ENCODE assay signal across 8 cellular contexts in the genomic region with DNA sequence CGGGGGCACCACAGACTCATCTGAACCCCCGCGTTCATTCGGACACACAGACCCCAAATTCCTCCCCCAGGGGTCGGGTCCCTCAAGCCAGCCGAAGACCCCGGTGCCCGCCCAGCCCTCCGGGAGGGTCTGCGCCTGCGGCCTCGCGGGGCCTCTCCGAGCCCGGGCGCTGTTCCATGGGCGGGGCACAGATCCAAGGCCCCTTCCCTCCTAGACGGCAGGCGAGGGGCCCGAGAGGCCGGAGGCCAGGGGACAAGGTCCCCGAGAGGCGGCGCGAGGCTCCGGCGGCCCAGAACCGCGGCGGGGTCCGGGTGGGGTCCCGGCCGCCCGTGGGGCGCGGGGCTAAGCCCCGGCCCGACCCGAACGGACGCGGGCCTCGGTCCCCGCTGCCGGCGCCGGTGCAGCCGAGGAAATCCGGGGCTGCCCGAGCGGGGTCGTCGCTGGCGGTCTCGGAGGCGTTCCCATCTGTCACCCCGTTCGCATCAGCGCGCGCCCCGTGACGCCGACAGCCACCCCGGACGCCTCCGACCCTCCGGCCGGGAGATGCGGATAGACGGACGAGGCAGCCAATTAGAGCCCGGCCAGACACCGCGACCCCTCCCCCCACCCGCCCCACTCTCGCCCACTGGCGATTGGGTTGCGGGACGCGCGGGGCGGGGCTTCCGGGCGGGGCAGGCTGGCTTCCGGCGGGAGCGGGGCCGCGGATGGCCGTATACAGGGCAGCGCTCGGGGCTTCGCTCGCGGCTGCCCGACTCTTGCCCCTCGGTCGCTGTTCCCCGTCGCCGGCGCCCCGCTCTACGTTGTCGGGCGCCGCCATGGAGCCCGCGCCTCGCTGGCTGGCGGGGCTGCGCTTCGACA. TPM values are rescaled to one million over a fixed set of nuclear protein-coding genes. Genes with fewer than 3 reads are reported as not detected.
DNase-seq lines count a peak whose midpoint lies in the region; ATAC-seq and TF ChIP-seq lines count a peak whose summit lies in the region.

A gene with protein sequence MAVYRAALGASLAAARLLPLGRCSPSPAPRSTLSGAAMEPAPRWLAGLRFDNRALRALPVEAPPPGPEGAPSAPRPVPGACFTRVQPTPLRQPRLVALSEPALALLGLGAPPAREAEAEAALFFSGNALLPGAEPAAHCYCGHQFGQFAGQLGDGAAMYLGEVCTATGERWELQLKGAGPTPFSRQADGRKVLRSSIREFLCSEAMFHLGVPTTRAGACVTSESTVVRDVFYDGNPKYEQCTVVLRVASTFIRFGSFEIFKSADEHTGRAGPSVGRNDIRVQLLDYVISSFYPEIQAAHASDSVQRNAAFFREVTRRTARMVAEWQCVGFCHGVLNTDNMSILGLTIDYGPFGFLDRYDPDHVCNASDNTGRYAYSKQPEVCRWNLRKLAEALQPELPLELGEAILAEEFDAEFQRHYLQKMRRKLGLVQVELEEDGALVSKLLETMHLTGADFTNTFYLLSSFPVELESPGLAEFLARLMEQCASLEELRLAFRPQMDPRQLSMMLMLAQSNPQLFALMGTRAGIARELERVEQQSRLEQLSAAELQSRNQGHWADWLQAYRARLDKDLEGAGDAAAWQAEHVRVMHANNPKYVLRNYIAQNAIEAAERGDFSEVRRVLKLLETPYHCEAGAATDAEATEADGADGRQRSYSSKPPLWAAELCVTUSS (plus strand): TSS at position 679 of the 858 bp plus-strand sequence. CDS start 26 bp downstream, at position 705.

- H3K4me3 Mint-ChIP-seq in memory B cell, result peak within 1 kb of the TSS; percentile 84

- H3K9me3 Mint-ChIP-seq in memory B cell, result no peaks in the 10 kb centered on the region

- no peaks in the 10 kb centered on the region for H3K27me3 ChIP-seq in BJ (ENCODE audit: control insufficient read depth, insufficient read depth, low read length)
- H3K27me3 ChIP-seq in effector memory CD4-positive, alpha-beta T cell (replicated peaks; ENCODE audit: control insufficient read depth, insufficient read depth, low read length, poor library complexity, severe bottlenecking), result no peaks in the 10 kb centered on the region

- peaks cover 18% of the 10 kb centered on the region for H3K4me1 ChIP-seq in effector memory CD4-positive, alpha-beta T cell (ENCODE audit: control insufficient read depth, insufficient read depth, low read length, poor library complexity, severe bottlenecking)

- H3K27ac Mint-ChIP-seq in memory B cell, result peak within 1 kb of the TSS; percentile 85

- POLR2A ChIA-PET in BJ (lab: Charles Lee), result no interaction called here
- POLR2A ChIA-PET in activated CD8-positive, alpha-beta memory T cell treated with anti-CD3 and anti-CD28 coated beads for 36 hours (lab: Charles Lee), result interaction anchor here (1.0 to 1.2 kb wide), 2 partner anchors 10 to 14 kb away, joined by 3 to 7 read pairs; no protein-coding TSS in a partner anchor

- H3K4me3 ChIP-seq in BJ (ENCODE audit: low read depth, low read length), result peak within 1 kb of the TSS; percentile 61
- peak within 1 kb of the TSS; percentile 59 for H3K4me3 ChIP-seq in effector memory CD4-positive, alpha-beta T cell (ENCODE audit: insufficient read depth, low read depth, low read length, poor library complexity, severe bottlenecking)

- H3K36me3 ChIP-seq in BJ (ENCODE audit: control insufficient read depth, insufficient read depth, low read length), result peaks cover 16% of the 10 kb centered on the region
- H3K36me3 ChIP-seq in effector memory CD4-positive, alpha-beta T cell (ENCODE audit: control insufficient read depth, insufficient read depth, low read length), result peaks cover 22% of the 10 kb centered on the region

- CTCF ChIA-PET in BJ (lab: Yijun Ruan, JAX), result interaction anchor here (1.0 to 1.1 kb wide), 2 partner anchors 10 to 297 kb away, joined by 4 to 5 read pairs; no protein-coding TSS in a partner anchor
- CTCF ChIA-PET in activated CD8-positive, alpha-beta memory T cell treated with anti-CD3 and anti-CD28 coated beads for 36 hours (lab: Charles Lee), result no interaction called here

- no peaks in the 10 kb centered on the region for H3K9me3 ChIP-seq in effector memory CD4-positive, alpha-beta T cell (ENCODE audit: control insufficient read depth, low read length)

- H3K27me3 Mint-ChIP-seq in memory B cell, result no peaks in the 10 kb centered on the region

- DNase-seq in BJ (ENCODE audit: low read depth), result no peak
- peak; percentile 39 for DNase-seq in NK-92 (lab: John Stamatoyannopoulos, UW; ENCODE audit: unreplicated experiment)
- DNase-seq in effector memory CD4-positive, alpha-beta T cell, result peak; percentile 83 to 86 (median 84)
- DNase-seq in memory B cell (ENCODE audit: low spot score in 2 of 2), result peak; percentile 84 to 89
- DNase-seq in stimulated activated CD8-positive, alpha-beta memory T cell treated with anti-CD3 and anti-CD28 coated beads, Interleukin-12 subunit alpha, Interleukin-12 subunit beta, amount 100 ng/mL, for 1 hour (ENCODE audit: low read depth), result peak; percentile 82

- H3K36me3 Mint-ChIP-seq in memory B cell, result peaks cover 12% of the 10 kb centered on the region

- no peak for TF ChIP-seq CTCF in BJ (IDR thresholded peaks at IDR 0.05; ENCODE audit: insufficient read depth, low read depth, low read length)

- ATAC-seq in GM19324 (IDR thresholded peaks at IDR 0.05; ENCODE audit: low FRiP score, unreplicated experiment) (peak; percentile 74), HG03565 (IDR thresholded peaks at IDR 0.05; ENCODE audit: unreplicated experiment) (peak; percentile 35), memory B cell (ENCODE audit: low read depth) (peak; percentile 89)

- H3K27ac ChIP-seq in effector memory CD4-positive, alpha-beta T cell (ENCODE audit: insufficient read depth, low read length, poor library complexity, severe bottlenecking), result peak within 1 kb of the TSS; percentile 77

- H3K4me1 Mint-ChIP-seq in memory B cell, result peaks cover 11% of the 10 kb centered on the region

RNA-seq across cellular contexts. Expression of the gene that starts here (rescaled TPM):
- polyA plus RNA-seq in BJ (2011; rRNA removed), result 8.0 and 16.7 TPM in 2 replicates
- polyA minus RNA-seq in BJ (2011; rRNA and poly(A)+ RNA removed), result 5.9 and 6.0 TPM in 2 replicates
- 10 to 100 TPM; 24.0 to 26.3 TPM for total RNA-seq in activated CD8-positive, alpha-beta memory T cell treated with anti-CD3 and anti-CD28 coated beads for 36 hours

Comparison
In these comparisons a context has a peak if more than half of its experiments do, and no peak if none do; other contexts are left out.
1. ATAC-seq: peak in every context shown above with its lines; median percentile 89 in memory B cell; 74 in GM19324; 35 in HG03565.